ENCODE assay signal across 16 cellular contexts in genomic region chr1:163166886-163167555, GRCh38. TPM values are rescaled to one million over a fixed set of nuclear protein-coding genes. Genes with fewer than 3 reads are reported as not detected.
DNase-seq lines count a peak whose midpoint lies in the region; ATAC-seq and TF ChIP-seq lines count a peak whose summit lies in the region.
"Had no signal": no experiment of that assay in that cellular context is flagged by ENCODE, and none has a peak within 500 bp of the region (broad histone marks: within the 10 kb centered on the region; RNA-seq: fewer than 3 reads in every experiment).

No MANE protein-coding gene starts in this region.

- no peaks in the 10 kb centered on the region for H4K20me1 ChIP-seq in GM23338 (replicated peaks; ENCODE audit: insufficient read depth)

- TF ChIP-seq POLR2A in sigmoid colon (IDR thresholded peaks at IDR 0.05) = no peak

- H3K9me3 Mint-ChIP-seq in GM23338 = no peaks in the 10 kb centered on the region
- H3K9me3 Mint-ChIP-seq: stimulated activated naive CD8-positive, alpha-beta T cell treated with anti-CD3 and anti-CD28 coated beads, Interleukin-15, amount 100 ng/mL, for 72 hours had no signal

- ATAC-seq in GM23338 = no peak
- no peak for ATAC-seq in GM19452 (IDR thresholded peaks at IDR 0.05; ENCODE audit: unreplicated experiment)
- no peak for ATAC-seq in GM18907 (IDR thresholded peaks at IDR 0.05; ENCODE audit: unreplicated experiment)
- ATAC-seq: gastrocnemius medialis; naive thymus-derived CD8-positive, alpha-beta T cell; stimulated activated naive CD8-positive, alpha-beta T cell treated with anti-CD3 and anti-CD28 coated beads, Interleukin-15, amount 100 ng/mL, for 72 hours had no signal

- H3K27ac ChIP-seq in GM23338 (ENCODE audit: low read depth) = no peak overlapping the region
- H3K27ac ChIP-seq in brain microvascular endothelial cell = peak overlapping the region; percentile 36
- peak overlapping the region; percentile 51 to 61 (median 58) for H3K27ac ChIP-seq in sigmoid colon
- H3K27ac ChIP-seq: gastrocnemius medialis had no signal

- H3K4me1 Mint-ChIP-seq in GM23338 = peaks cover 26% of the 10 kb centered on the region
- H3K4me1 Mint-ChIP-seq: naive thymus-derived CD8-positive, alpha-beta T cell; stimulated activated naive CD8-positive, alpha-beta T cell treated with anti-CD3 and anti-CD28 coated beads, Interleukin-15, amount 100 ng/mL, for 72 hours had no signal

- no peaks in the 10 kb centered on the region for H3K79me2 ChIP-seq in GM23338 (replicated peaks; ENCODE audit: insufficient read depth)

- H3K4me2 ChIP-seq in GM23338 = peak overlapping the region; percentile 3

- peaks cover 5% of the 10 kb centered on the region; the same call in 2 of the 3 replicates for H3K36me3 Mint-ChIP-seq in GM23338 (ENCODE audit: low read depth)

- H3K27me3 ChIP-seq in GM23338 (ENCODE audit: insufficient read depth) (no peaks in the 10 kb centered on the region), brain microvascular endothelial cell (replicated peaks) (no peaks in the 10 kb centered on the region), sigmoid colon (no peaks in the 10 kb centered on the region)
- H3K27me3 ChIP-seq: gastrocnemius medialis had no signal

- H3F3A ChIP-seq in GM23338 (replicated peaks; ENCODE audit: low read depth) = no peaks in the 10 kb centered on the region

- no peak overlapping the region for H3K4me3 ChIP-seq in GM23338
- H3K4me3 ChIP-seq in brain microvascular endothelial cell (ENCODE audit: low read depth, low read length) = no peak overlapping the region
- no peak overlapping the region for H3K4me3 ChIP-seq in sigmoid colon
- H3K4me3 ChIP-seq: gastrocnemius medialis had no signal

- TF ChIP-seq EP300 in sigmoid colon (IDR thresholded peaks at IDR 0.05) = no peak

- peaks cover 20% of the 10 kb centered on the region for H3K4me1 ChIP-seq in GM23338 (ENCODE audit: insufficient read depth)
- peaks cover 0 to 77% (median 56%) of the 10 kb centered on the region in 4 donors for H3K4me1 ChIP-seq in sigmoid colon

- TF ChIP-seq CTCF in GM23338 (conservative IDR thresholded peaks at IDR 0.05; ENCODE audit: low read depth in 2 of 2) (no peak), brain microvascular endothelial cell (IDR thresholded peaks at IDR 0.05; ENCODE audit: low read depth, low read length, missing control alignments) (no peak), sigmoid colon (IDR thresholded peaks at IDR 0.05) (no peak)

- DNase-seq in GM23338 (ENCODE audit: low spot score) (peak; percentile 35), NOMO-1 (lab: John Stamatoyannopoulos, UW; ENCODE audit: unreplicated experiment in 2 of 2) (peak; percentile 8 to 66), brain microvascular endothelial cell (no peak), sigmoid colon (no peak), inferior parietal cortex (ENCODE audit: extremely low spot score) (no peak), SW480 (ENCODE audit: low spot score) (no peak)
- DNase-seq: activated CD4-positive, alpha-beta T cell treated with anti-CD3 and anti-CD28 coated beads for 1 hour; activated T-cell treated with anti-CD3 and anti-CD28 coated beads for 4 hours; CD4-positive, alpha-beta T cell; effector CD8-positive, alpha-beta T cell; gastrocnemius medialis; naive thymus-derived CD8-positive, alpha-beta T cell; right cardiac atrium; stimulated activated naive CD8-positive, alpha-beta T cell treated with anti-CD3 and anti-CD28 coated beads, Interleukin-15, amount 100 ng/mL, for 72 hours had no signal

- intact Hi-C loops in sigmoid colon (cut with DNase I) = no loop called here

- no peaks in the 10 kb centered on the region for H3K27me3 Mint-ChIP-seq in GM23338 (ENCODE audit: insufficient read depth, low read depth, poor library complexity)
- H3K27me3 Mint-ChIP-seq: CD4-positive, alpha-beta T cell; stimulated activated naive CD8-positive, alpha-beta T cell treated with anti-CD3 and anti-CD28 coated beads, Interleukin-15, amount 100 ng/mL, for 72 hours had no signal

- H3K36me3 ChIP-seq in GM23338 (ENCODE audit: insufficient read depth) (no peaks in the 10 kb centered on the region), brain microvascular endothelial cell (replicated peaks) (no peaks in the 10 kb centered on the region), sigmoid colon (no peaks in the 10 kb centered on the region)
- H3K36me3 ChIP-seq: gastrocnemius medialis had no signal

- 74 to 77% methylated on average over 6 of the region's 6 CpGs for WGBS in sigmoid colon, 2 donors

- H3K9me2 ChIP-seq in GM23338 (ENCODE audit: insufficient read depth) = no peaks in the 10 kb centered on the region

- H3K9me3 ChIP-seq in sigmoid colon = no peaks in the 10 kb centered on the region
- H3K9me3 ChIP-seq: gastrocnemius medialis had no signal

- in situ Hi-C loops in brain microvascular endothelial cell (cut with HindIII; ENCODE audit: low pct_ligation_motif_present, low sequenced_read_pairs) = no loop called here

- no peak overlapping the region for H2AFZ ChIP-seq in GM23338

- H3K27ac Mint-ChIP-seq in GM23338 = peak overlapping the region; percentile 58
- H3K27ac Mint-ChIP-seq: CD4-positive, alpha-beta T cell; naive thymus-derived CD8-positive, alpha-beta T cell had no signal

- no peak overlapping the region for H3K4me3 Mint-ChIP-seq in GM23338
- H3K4me3 Mint-ChIP-seq: CD4-positive, alpha-beta T cell; naive thymus-derived CD8-positive, alpha-beta T cell; stimulated activated naive CD8-positive, alpha-beta T cell treated with anti-CD3 and anti-CD28 coated beads, Interleukin-15, amount 100 ng/mL, for 72 hours had no signal

TF ChIP-seq in GM23338, 12 proteins besides CTCF, POLR2A, EP300 and RAD21:
- TF ChIP-seq STAT1 (IDR thresholded peaks at IDR 0.05; ENCODE audit: unreplicated experiment) = no peak
TF ChIP-seq in GM23338: peak in this region for 0.

RNA-seq across cellular contexts. Expression of gene RGS5, which starts 35.7 kb away (rescaled TPM):
- 42.7 and 48.3 TPM in 2 replicates for total RNA-seq in GM23338 (2014; rRNA removed; shearing (Covaris generic))
- polyA plus RNA-seq in GM23338 (2016; fragmentation: Nextera tagmentation; extraction: Ambion mirVana) (18.4 and 23.4 TPM in 2 replicates), sigmoid colon (10 to 100 TPM in 1 of 3 donors, 1 to 10 TPM in 2; 2.8 to 26.0 (median 7.2) TPM)
- total RNA-seq in sigmoid colon = 100 to 1,000 TPM; 155 to 285 (median 187) TPM

Comparison
In these comparisons a context has a peak if more than half of its experiments do, and no peak if none do; other contexts are left out.
1. DNase-seq: peak in GM23338 (single experiment) and NOMO-1 (2 of 2); none in brain microvascular endothelial cell (single experiment), sigmoid colon (single experiment), inferior parietal cortex (single experiment) and SW480 (single experiment).